ENCODE assay signal across 9 cellular contexts in genomic region chr10:25017661-25018060, GRCh38. TPM values are rescaled to one million over a fixed set of nuclear protein-coding genes. Genes with fewer than 3 reads are reported as not detected.
DNase-seq lines count a peak whose midpoint lies in the region; ATAC-seq and TF ChIP-seq lines count a peak whose summit lies in the region.
"Had no signal": no experiment of that assay in that cellular context is flagged by ENCODE, and none has a peak within 500 bp of the region (broad histone marks: within the 10 kb centered on the region; RNA-seq: fewer than 3 reads in every experiment).

No MANE protein-coding gene starts in this region.

- peak overlapping the region; percentile 68 for H3K4me3 ChIP-seq in suprapubic skin

- TF ChIP-seq POLR2A in suprapubic skin (IDR thresholded peaks at IDR 0.05), result no peak

- intact Hi-C loops in activated T-helper 1 cell treated with anti-CD3 and anti-CD28 coated beads, Interleukin-12 subunit alpha, Interleukin-12 subunit beta, Interleukin-2, Interleukin-4 antibody, amounts not matched to agents 30 ng/mL and 10 ng/mL and 1 ng/mL, durations not matched to agents 14 hours and 24 hours and 36 hours (cut with micrococcal nuclease), result loop anchor here (1.0 to 5.0 kb wide), 8 partner anchors 45 to 1580 kb away; partner anchors contain the start of gene OTUD1

- no peaks in the 10 kb centered on the region for H3K27me3 Mint-ChIP-seq in activated CD8-positive, alpha-beta memory T cell treated with anti-CD3 and anti-CD28 coated beads, Interleukin-2, amount 10 ng/mL, durations not matched to agents 7 days and 5 days
- H3K27me3 Mint-ChIP-seq in activated T-helper 1 cell treated with anti-CD3 and anti-CD28 coated beads, Interleukin-12 subunit alpha, Interleukin-12 subunit beta, Interleukin-2, Interleukin-4 antibody, amounts not matched to agents 30 ng/mL and 10 ng/mL and 1 ng/mL, durations not matched to agents 14 hours and 24 hours and 36 hours (ENCODE audit: insufficient read depth), result peaks cover 2% of the 10 kb centered on the region

- peak overlapping the region; percentile 95 for H3K27ac Mint-ChIP-seq in activated CD8-positive, alpha-beta memory T cell treated with anti-CD3 and anti-CD28 coated beads, Interleukin-2, amount 10 ng/mL, durations not matched to agents 7 days and 5 days
- peak overlapping the region; percentile 95 for H3K27ac Mint-ChIP-seq in activated T-helper 1 cell treated with anti-CD3 and anti-CD28 coated beads, Interleukin-12 subunit alpha, Interleukin-12 subunit beta, Interleukin-2, Interleukin-4 antibody, amounts not matched to agents 30 ng/mL and 10 ng/mL and 1 ng/mL, durations not matched to agents 14 hours and 24 hours and 36 hours

- peaks cover 22% of the 10 kb centered on the region for H3K4me1 ChIP-seq in suprapubic skin

- CTCF ChIA-PET in activated CD8-positive, alpha-beta memory T cell treated with anti-CD3 and anti-CD28 coated beads, Interleukin-2, amount 10 ng/mL, durations not matched to agents 7 days and 5 days (lab: Charles Lee), result no interaction called here

- H3K36me3 ChIP-seq in suprapubic skin, result no peaks in the 10 kb centered on the region
- H3K36me3 ChIP-seq: SJSA1 had no signal

- no peak for DNase-seq in activated CD8-positive, alpha-beta memory T cell treated with anti-CD3 and anti-CD28 coated beads, Interleukin-2, amount 10 ng/mL, durations not matched to agents 7 days and 5 days
- DNase-seq in activated CD8-positive, alpha-beta memory T cell treated with anti-CD3 and anti-CD28 coated beads, Interleukin-2, amount 50 U/mL, for 48 hours, result no peak
- no peak for DNase-seq in activated T-helper 1 cell treated with anti-CD3 and anti-CD28 coated beads, Interleukin-12 subunit alpha, Interleukin-12 subunit beta, Interleukin-2, Interleukin-4 antibody, amounts not matched to agents 30 ng/mL and 10 ng/mL and 1 ng/mL, durations not matched to agents 14 hours and 24 hours and 36 hours (ENCODE audit: low spot score)
- peak; percentile 15 for DNase-seq in inferior parietal cortex (ENCODE audit: extremely low spot score)
- no peak for DNase-seq in suprapubic skin (ENCODE audit: low spot score in 2 of 2)
- DNase-seq in NCI-H524 treated with DMSO at 0.1 percent for 48 hours (lab: John Stamatoyannopoulos, UW), result no peak
- no peak for DNase-seq in HuH-7.5 (ENCODE audit: low spot score)
- DNase-seq in hippocampal formation (lab: John Stamatoyannopoulos, UW), result no peak

- no peaks in the 10 kb centered on the region for H3K36me3 Mint-ChIP-seq in activated CD8-positive, alpha-beta memory T cell treated with anti-CD3 and anti-CD28 coated beads, Interleukin-2, amount 10 ng/mL, durations not matched to agents 7 days and 5 days
- H3K36me3 Mint-ChIP-seq in activated T-helper 1 cell treated with anti-CD3 and anti-CD28 coated beads, Interleukin-12 subunit alpha, Interleukin-12 subunit beta, Interleukin-2, Interleukin-4 antibody, amounts not matched to agents 30 ng/mL and 10 ng/mL and 1 ng/mL, durations not matched to agents 14 hours and 24 hours and 36 hours (ENCODE audit: low read depth), result peaks cover 1% of the 10 kb centered on the region

- peak overlapping the region; percentile 96 for H3K27ac ChIP-seq in suprapubic skin

- 92% methylated on average over 6 of the region's 6 CpGs for WGBS in suprapubic skin

- peak overlapping the region; percentile 79 for H3K4me3 Mint-ChIP-seq in activated CD8-positive, alpha-beta memory T cell treated with anti-CD3 and anti-CD28 coated beads, Interleukin-2, amount 10 ng/mL, durations not matched to agents 7 days and 5 days
- H3K4me3 Mint-ChIP-seq in activated T-helper 1 cell treated with anti-CD3 and anti-CD28 coated beads, Interleukin-12 subunit alpha, Interleukin-12 subunit beta, Interleukin-2, Interleukin-4 antibody, amounts not matched to agents 30 ng/mL and 10 ng/mL and 1 ng/mL, durations not matched to agents 14 hours and 24 hours and 36 hours, result peak overlapping the region; percentile 89

- H3K27me3 ChIP-seq in suprapubic skin, result no peaks in the 10 kb centered on the region
- H3K27me3 ChIP-seq: SJSA1 had no signal

- peaks cover 17% of the 10 kb centered on the region for H3K4me1 Mint-ChIP-seq in activated CD8-positive, alpha-beta memory T cell treated with anti-CD3 and anti-CD28 coated beads, Interleukin-2, amount 10 ng/mL, durations not matched to agents 7 days and 5 days
- H3K4me1 Mint-ChIP-seq in activated T-helper 1 cell treated with anti-CD3 and anti-CD28 coated beads, Interleukin-12 subunit alpha, Interleukin-12 subunit beta, Interleukin-2, Interleukin-4 antibody, amounts not matched to agents 30 ng/mL and 10 ng/mL and 1 ng/mL, durations not matched to agents 14 hours and 24 hours and 36 hours (ENCODE audit: low read depth), result peaks cover 16% of the 10 kb centered on the region

- H3K9me3 Mint-ChIP-seq in activated CD8-positive, alpha-beta memory T cell treated with anti-CD3 and anti-CD28 coated beads, Interleukin-2, amount 10 ng/mL, durations not matched to agents 7 days and 5 days (ENCODE audit: low read depth), result peaks cover 2% of the 10 kb centered on the region
- peaks cover 7% of the 10 kb centered on the region for H3K9me3 Mint-ChIP-seq in activated T-helper 1 cell treated with anti-CD3 and anti-CD28 coated beads, Interleukin-12 subunit alpha, Interleukin-12 subunit beta, Interleukin-2, Interleukin-4 antibody, amounts not matched to agents 30 ng/mL and 10 ng/mL and 1 ng/mL, durations not matched to agents 14 hours and 24 hours and 36 hours

- TF ChIP-seq EP300 in suprapubic skin (IDR thresholded peaks at IDR 0.05), result no peak

- H3K9me3 ChIP-seq in suprapubic skin, result no peaks in the 10 kb centered on the region
- H3K9me3 ChIP-seq: SJSA1 had no signal

- no peak for ATAC-seq in activated CD8-positive, alpha-beta memory T cell treated with anti-CD3 and anti-CD28 coated beads, Interleukin-2, amount 10 ng/mL, durations not matched to agents 7 days and 5 days

- TF ChIP-seq CTCF in suprapubic skin (IDR thresholded peaks at IDR 0.05), result no peak

RNA-seq across cellular contexts. Expression of gene THNSL1, which starts 1.2 kb away (rescaled TPM):
- total RNA-seq in activated CD8-positive, alpha-beta memory T cell treated with anti-CD3 and anti-CD28 coated beads, Interleukin-2, amount 10 ng/mL, durations not matched to agents 7 days and 5 days, result 1 to 10 TPM; 3.5 to 4.6 TPM
- 3.0 and 3.1 TPM in 2 replicates for total RNA-seq in activated T-helper 1 cell treated with anti-CD3 and anti-CD28 coated beads, Interleukin-12 subunit alpha, Interleukin-12 subunit beta, Interleukin-2, Interleukin-4 antibody, amounts not matched to agents 30 ng/mL and 10 ng/mL and 1 ng/mL, durations not matched to agents 14 hours and 24 hours and 36 hours
- total RNA-seq in suprapubic skin, result 1 to 10 TPM; 1.1 to 2.2 (median 2.0) TPM

RNA-seq across cellular contexts. Expression of gene ENKUR, which starts 1.7 kb away (rescaled TPM):
- total RNA-seq in activated CD8-positive, alpha-beta memory T cell treated with anti-CD3 and anti-CD28 coated beads, Interleukin-2, amount 10 ng/mL, durations not matched to agents 7 days and 5 days, result not detected
- not detected in 2 replicates for total RNA-seq in activated T-helper 1 cell treated with anti-CD3 and anti-CD28 coated beads, Interleukin-12 subunit alpha, Interleukin-12 subunit beta, Interleukin-2, Interleukin-4 antibody, amounts not matched to agents 30 ng/mL and 10 ng/mL and 1 ng/mL, durations not matched to agents 14 hours and 24 hours and 36 hours
- total RNA-seq in suprapubic skin, result not detected
- total RNA-seq: SJSA1 had no signal
